8 cellular contexts compared by ENCODE assay signal in genomic region chr19:12670159-12670928, GRCh38. TPM values are rescaled to one million over a fixed set of nuclear protein-coding genes. Genes with fewer than 3 reads are reported as not detected.
DNase-seq lines count a peak whose midpoint lies in the region; ATAC-seq, FAIRE-seq and TF ChIP-seq lines count a peak whose summit lies in the region.

No MANE protein-coding gene starts in this region.

- H3K9me3 ChIP-seq in hepatocyte (ENCODE audit: low read depth) (no peaks in the 10 kb centered on the region), small intestine (ENCODE audit: control insufficient read depth, low read depth) (no peaks in the 10 kb centered on the region)

- H3K4me2 ChIP-seq in hepatocyte = peak overlapping the region; percentile 98

- H3K4me3 Mint-ChIP-seq in activated CD4-positive, alpha-beta memory T cell treated with anti-CD3 and anti-CD28 coated beads, Interleukin-2, amount 10 ng/mL, durations not matched to agents 7 days and 5 days = peak overlapping the region; percentile 89

- no peaks in the 10 kb centered on the region for H3K9me3 Mint-ChIP-seq in activated CD4-positive, alpha-beta memory T cell treated with anti-CD3 and anti-CD28 coated beads, Interleukin-2, amount 10 ng/mL, durations not matched to agents 7 days and 5 days

- no peak for DNase-seq in H7
- DNase-seq in activated CD4-positive, alpha-beta memory T cell treated with anti-CD3 and anti-CD28 coated beads, Interleukin-2, amount 10 ng/mL, durations not matched to agents 7 days and 5 days = no peak
- DNase-seq in hepatocyte (ENCODE audit: low spot score) = no peak
- DNase-seq in small intestine = no peak
- no peak for DNase-seq in activated CD4-positive, CD25-positive, alpha-beta regulatory T cell treated with anti-CD3 and anti-CD28 coated beads, Interleukin-2, amount 50 U/mL, for 72 hours
- DNase-seq in NCI-H187 treated with DMSO at 0.1 percent for 48 hours (lab: John Stamatoyannopoulos, UW) = no peak

- FAIRE-seq in small intestine (lab: Jason Lieb, UNC) = no peak

- H3K4me1 ChIP-seq in hepatocyte (ENCODE audit: insufficient read depth) = peaks cover 14% of the 10 kb centered on the region
- peaks cover 10 to 12% of the 10 kb centered on the region in 2 donors for H3K4me1 ChIP-seq in small intestine (ENCODE audit: control insufficient read depth in 2 of 2, insufficient read depth in 1 of 2, low read depth in 1 of 2, low read length in 1 of 2)

- H3K79me2 ChIP-seq in hepatocyte = peaks cover 48% of the 10 kb centered on the region

- H3K36me3 ChIP-seq in H7 (replicated peaks; ENCODE audit: control insufficient read depth, insufficient read depth, low read length) = peaks cover 5% of the 10 kb centered on the region
- no peaks in the 10 kb centered on the region for H3K36me3 ChIP-seq in hepatocyte (replicated peaks; ENCODE audit: insufficient read depth, low read depth)
- peaks cover 3 to 8% of the 10 kb centered on the region in 2 donors for H3K36me3 ChIP-seq in small intestine (ENCODE audit: control insufficient read depth in 2 of 2, insufficient read depth in 2 of 2, low read length in 2 of 2)

- no peaks in the 10 kb centered on the region for H3K9me2 ChIP-seq in hepatocyte (replicated peaks; ENCODE audit: insufficient read depth)

- no peak overlapping the region for H2AFZ ChIP-seq in hepatocyte

- CTCF ChIA-PET in activated CD4-positive, alpha-beta memory T cell treated with anti-CD3 and anti-CD28 coated beads, Interleukin-2, amount 10 ng/mL, durations not matched to agents 7 days and 5 days (lab: Charles Lee) = interaction anchor here (1.7 to 7.0 kb wide), 2 partner anchors 8 to 106 kb away, joined by 5 to 44 read pairs; no protein-coding TSS in a partner anchor

- no peak for TF ChIP-seq CTCF in hepatocyte (IDR thresholded peaks at IDR 0.05; ENCODE audit: poor library complexity)

- no peaks in the 10 kb centered on the region for H4K20me1 ChIP-seq in hepatocyte (ENCODE audit: insufficient read depth, poor library complexity, severe bottlenecking)

- no peaks in the 10 kb centered on the region for H3K27me3 Mint-ChIP-seq in activated CD4-positive, alpha-beta memory T cell treated with anti-CD3 and anti-CD28 coated beads, Interleukin-2, amount 10 ng/mL, durations not matched to agents 7 days and 5 days

- peak overlapping the region; percentile 97 for H3K27ac Mint-ChIP-seq in activated CD4-positive, alpha-beta memory T cell treated with anti-CD3 and anti-CD28 coated beads, Interleukin-2, amount 10 ng/mL, durations not matched to agents 7 days and 5 days

- H3K4me3 ChIP-seq in H7 (ENCODE audit: insufficient read depth, low read depth, low read length) (peak overlapping the region; percentile 87), hepatocyte (peak overlapping the region; percentile 75), small intestine (ENCODE audit: low read depth in 1 of 2, low read length in 2 of 2) (peak overlapping the region; percentile 77 to 88)

- WGBS in hepatocyte (ENCODE audit: low lambda C conversion rate, missing lambda C conversion rate) = 61% methylated on average over 25 of the region's 26 CpGs
- 31 to 37% (median 33%) methylated on average over 23 to 26 of the region's 26 CpGs for WGBS in small intestine, 3 donors

- H3K36me3 Mint-ChIP-seq in activated CD4-positive, alpha-beta memory T cell treated with anti-CD3 and anti-CD28 coated beads, Interleukin-2, amount 10 ng/mL, durations not matched to agents 7 days and 5 days (ENCODE audit: low read depth) = peaks cover 34% of the 10 kb centered on the region

- POLR2A ChIA-PET in activated CD4-positive, alpha-beta memory T cell treated with anti-CD3 and anti-CD28 coated beads, Interleukin-2, amount 10 ng/mL, durations not matched to agents 7 days and 5 days (lab: Charles Lee) = interaction anchor here (0.9 to 5.4 kb wide), 7 partner anchors 8 to 106 kb away, joined by 3 to 37 read pairs (median 14); partner anchors contain the start of genes DHPS and TNPO2

- H3K27me3 ChIP-seq in H7 (ENCODE audit: control insufficient read depth, insufficient read depth, low read length) (no peaks in the 10 kb centered on the region), hepatocyte (no peaks in the 10 kb centered on the region), small intestine (ENCODE audit: control insufficient read depth in 2 of 2, insufficient read depth in 2 of 2, low read length in 2 of 2) (no peaks in the 10 kb centered on the region)

- H3K4me1 Mint-ChIP-seq in activated CD4-positive, alpha-beta memory T cell treated with anti-CD3 and anti-CD28 coated beads, Interleukin-2, amount 10 ng/mL, durations not matched to agents 7 days and 5 days = peaks cover 48% of the 10 kb centered on the region

- peak overlapping the region; percentile 99 for H3K27ac ChIP-seq in hepatocyte
- peak overlapping the region; percentile 74 to 93 for H3K27ac ChIP-seq in small intestine (ENCODE audit: low read depth in 1 of 2, low read length in 1 of 2)

- ATAC-seq in HG03354 (IDR thresholded peaks at IDR 0.05; ENCODE audit: poor library complexity, severe bottlenecking, unreplicated experiment) (no peak), HG03571 (IDR thresholded peaks at IDR 0.05; ENCODE audit: unreplicated experiment) (no peak)

RNA-seq across cellular contexts. Expression of gene WDR83, which starts 3.7 kb away (rescaled TPM):
- 11.6 and 12.5 TPM in 2 replicates for total RNA-seq in H7 (2014; rRNA removed; shearing (Covaris generic))
- 10 to 100 TPM; 16.9 to 21.3 TPM for total RNA-seq in activated CD4-positive, alpha-beta memory T cell treated with anti-CD3 and anti-CD28 coated beads, Interleukin-2, amount 10 ng/mL, durations not matched to agents 7 days and 5 days
- 9.1 and 12.2 TPM in 2 replicates for total RNA-seq in hepatocyte
- 19.5 and 21.5 TPM in 2 replicates for polyA plus RNA-seq in hepatocyte
- polyA plus RNA-seq in small intestine = 10 to 100 TPM; 10.9 to 21.2 (median 18.6) TPM

RNA-seq across cellular contexts. Expression of gene MAN2B1, which starts 3.8 kb away (rescaled TPM):
- total RNA-seq in H7 (2014; rRNA removed; shearing (Covaris generic)) = 58.4 and 71.2 TPM in 2 replicates
- 100 to 1,000 TPM; 146 to 150 TPM for total RNA-seq in activated CD4-positive, alpha-beta memory T cell treated with anti-CD3 and anti-CD28 coated beads, Interleukin-2, amount 10 ng/mL, durations not matched to agents 7 days and 5 days
- total RNA-seq in hepatocyte = 67.2 and 68.8 TPM in 2 replicates
- polyA plus RNA-seq in hepatocyte = 77.1 and 81.9 TPM in 2 replicates
- polyA plus RNA-seq in small intestine = 10 to 100 TPM; 42.7 to 57.6 (median 44.5) TPM

RNA-seq across cellular contexts. Expression of gene DHPS, which starts 11.3 kb away (rescaled TPM):
- 83.1 and 86.4 TPM in 2 replicates for total RNA-seq in H7 (2014; rRNA removed; shearing (Covaris generic))
- 100 to 1,000 TPM; 106 to 113 TPM for total RNA-seq in activated CD4-positive, alpha-beta memory T cell treated with anti-CD3 and anti-CD28 coated beads, Interleukin-2, amount 10 ng/mL, durations not matched to agents 7 days and 5 days
- 62.6 and 71.7 TPM in 2 replicates for total RNA-seq in hepatocyte
- polyA plus RNA-seq in hepatocyte (63.1 and 84.7 TPM in 2 replicates), small intestine (10 to 100 TPM; 61.5 to 67.3 (median 66.3) TPM)

RNA-seq across cellular contexts. Expression of gene GNG14, which starts 17.5 kb away (rescaled TPM):
- not detected in 2 replicates for total RNA-seq in H7 (2014; rRNA removed; shearing (Covaris generic))
- total RNA-seq in activated CD4-positive, alpha-beta memory T cell treated with anti-CD3 and anti-CD28 coated beads, Interleukin-2, amount 10 ng/mL, durations not matched to agents 7 days and 5 days = not detected
- total RNA-seq in hepatocyte = not detected in 2 replicates
- polyA plus RNA-seq in hepatocyte (not detected in 2 replicates), small intestine (not detected)

RNA-seq across cellular contexts. Expression of gene FBXW9, which starts 26.1 kb away (rescaled TPM):
- total RNA-seq in H7 (2014; rRNA removed; shearing (Covaris generic)) = 15.3 and 21.2 TPM in 2 replicates
- 1 to 10 TPM; 5.2 to 5.3 TPM for total RNA-seq in activated CD4-positive, alpha-beta memory T cell treated with anti-CD3 and anti-CD28 coated beads, Interleukin-2, amount 10 ng/mL, durations not matched to agents 7 days and 5 days
- total RNA-seq in hepatocyte = 8.1 and 10.9 TPM in 2 replicates
- polyA plus RNA-seq in hepatocyte (9.1 and 11.1 TPM in 2 replicates), small intestine (10 to 100 TPM in 1 of 3 donors, 1 to 10 TPM in 2; 4.5 to 11.8 (median 5.9) TPM)
